8 cellular contexts compared by ENCODE assay signal in the genomic region with DNA sequence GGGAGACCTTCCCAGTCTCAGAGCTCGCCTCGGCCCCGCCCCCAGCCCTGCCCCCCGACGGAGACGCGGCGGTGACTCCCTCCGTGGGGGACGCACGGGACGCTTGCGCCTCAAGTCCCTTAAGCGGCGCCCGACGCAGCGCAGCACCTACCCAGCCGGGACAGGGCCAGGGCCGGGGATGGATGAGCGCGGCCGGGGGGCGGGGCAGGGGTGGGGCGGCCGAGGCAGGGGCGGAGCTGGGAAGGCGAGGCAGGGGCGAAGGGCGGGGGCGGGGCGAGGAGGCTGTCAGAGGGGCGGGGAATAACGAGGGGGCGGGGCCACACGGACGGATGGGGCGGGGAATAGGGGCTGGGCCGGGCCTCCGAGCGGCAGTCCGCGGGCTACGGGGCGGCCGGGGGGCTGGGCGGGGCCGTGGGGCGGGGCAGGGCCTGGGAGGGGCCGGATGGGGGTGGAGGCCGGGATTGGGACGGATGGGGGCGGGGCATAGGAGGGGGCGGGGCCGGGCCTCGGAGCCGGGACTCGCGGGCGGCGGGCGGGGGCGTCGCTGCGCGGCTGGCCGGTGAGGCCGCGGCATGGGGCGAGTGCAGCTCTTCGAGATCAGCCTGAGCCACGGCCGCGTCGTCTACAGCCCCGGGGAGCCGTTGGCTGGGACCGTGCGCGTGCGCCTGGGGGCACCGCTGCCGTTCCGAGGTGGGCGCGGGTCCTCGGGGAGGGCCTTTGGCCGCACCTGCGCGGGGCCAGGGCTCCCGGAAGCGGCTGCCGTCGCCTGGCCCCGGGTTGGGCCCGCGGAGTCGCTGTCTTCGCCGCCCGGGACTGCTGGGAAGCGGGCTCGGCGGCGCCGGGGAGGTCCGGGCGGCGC. TPM values are rescaled to one million over a fixed set of nuclear protein-coding genes. Genes with fewer than 3 reads are reported as not detected.
A peak's percentile ranks its signal among the peaks of the same experiment; 100 is the strongest.
DNase-seq lines count a peak whose midpoint lies in the region; ATAC-seq and TF ChIP-seq lines count a peak whose summit lies in the region.

A gene with protein sequence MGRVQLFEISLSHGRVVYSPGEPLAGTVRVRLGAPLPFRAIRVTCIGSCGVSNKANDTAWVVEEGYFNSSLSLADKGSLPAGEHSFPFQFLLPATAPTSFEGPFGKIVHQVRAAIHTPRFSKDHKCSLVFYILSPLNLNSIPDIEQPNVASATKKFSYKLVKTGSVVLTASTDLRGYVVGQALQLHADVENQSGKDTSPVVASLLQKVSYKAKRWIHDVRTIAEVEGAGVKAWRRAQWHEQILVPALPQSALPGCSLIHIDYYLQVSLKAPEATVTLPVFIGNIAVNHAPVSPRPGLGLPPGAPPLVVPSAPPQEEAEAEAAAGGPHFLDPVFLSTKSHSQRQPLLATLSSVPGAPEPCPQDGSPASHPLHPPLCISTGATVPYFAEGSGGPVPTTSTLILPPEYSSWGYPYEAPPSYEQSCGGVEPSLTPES (plus strand): TSS at position 541 of the 859 bp plus-strand sequence. CDS start 32 bp downstream, at position 573.

- no peaks in the 10 kb centered on the region for H3K9me3 ChIP-seq in adipocyte (ENCODE audit: control insufficient read depth, low read length)

- H3K27me3 ChIP-seq in adipocyte (replicated peaks; ENCODE audit: control insufficient read depth, insufficient read depth, low read length), result no peaks in the 10 kb centered on the region

- DNase-seq in NCI-H1048 (lab: John Stamatoyannopoulos, UW) (peak; percentile 92), T-cell (peak; percentile 83 to 97 (median 89)), adipocyte (ENCODE audit: low read depth) (peak; percentile 97), left cardiac atrium (peak; percentile 94), posterior vena cava (ENCODE audit: low spot score) (peak; percentile 96), type B pancreatic cell (ENCODE audit: extremely low spot score, unreplicated experiment) (peak; percentile 93)

- intact Hi-C loops in left cardiac atrium (cut with DNase I), result no loop called here
- intact Hi-C loops in posterior vena cava (cut with DNase I), result no loop called here

- H3K27me3 Mint-ChIP-seq in T-cell (no peaks in the 10 kb centered on the region), type B pancreatic cell (peaks cover 24% of the 10 kb centered on the region)

- H3K4me3 ChIP-seq in GM08714 (ENCODE audit: low read length) (peak within 1 kb of the TSS; percentile 91), adipocyte (ENCODE audit: low read length) (peak within 1 kb of the TSS; percentile 83)

- H3K4me3 Mint-ChIP-seq in T-cell, result peak within 1 kb of the TSS; percentile 76 to 85 (median 80)
- peak within 1 kb of the TSS; percentile 89 for H3K4me3 Mint-ChIP-seq in type B pancreatic cell

- peak within 1 kb of the TSS; percentile 71 to 79 for H3K27ac Mint-ChIP-seq in T-cell
- peak within 1 kb of the TSS; percentile 92 for H3K27ac Mint-ChIP-seq in type B pancreatic cell

- CTCF ChIA-PET in T-cell (lab: Charles Lee), result interaction anchor here in 1 of 2 donors (1.3 kb wide), 1 partner anchor 15 kb away, joined by 3 read pairs; a partner anchor contains a TSS

- H3K9me3 Mint-ChIP-seq in T-cell, result no peaks in the 10 kb centered on the region
- H3K9me3 Mint-ChIP-seq in type B pancreatic cell, result no peaks in the 10 kb centered on the region

- H3K36me3 ChIP-seq in adipocyte (ENCODE audit: control insufficient read depth, insufficient read depth, low read length, severe bottlenecking), result no peaks in the 10 kb centered on the region

- H3K4me1 ChIP-seq in adipocyte (ENCODE audit: control insufficient read depth, insufficient read depth, low read length), result peaks cover 14% of the 10 kb centered on the region

- H3K36me3 Mint-ChIP-seq in T-cell (no peaks in the 10 kb centered on the region), type B pancreatic cell (no peaks in the 10 kb centered on the region)

- H3K4me1 Mint-ChIP-seq in T-cell, result peaks cover 22 to 36% (median 26%) of the 10 kb centered on the region in 3 donors
- peaks cover 4% of the 10 kb centered on the region for H3K4me1 Mint-ChIP-seq in type B pancreatic cell (ENCODE audit: unreplicated experiment)

- POLR2A ChIA-PET in T-cell (lab: Charles Lee), result no interaction called here

- H3K9ac ChIP-seq in adipocyte (ENCODE audit: low read length), result peak within 1 kb of the TSS; percentile 83

- no peak for TF ChIP-seq CTCF in type B pancreatic cell (conservative IDR thresholded peaks at IDR 0.05)

- ATAC-seq in HG02571 (IDR thresholded peaks at IDR 0.05; ENCODE audit: unreplicated experiment) (peak; percentile 68), T-cell (replicated peaks in 1 of 4) (peak; percentile 85 to 89 (median 86)), left cardiac atrium (peak; percentile 89 to 90)

RNA-seq across cellular contexts. Expression of the gene that starts here (rescaled TPM):
- total RNA-seq in T-cell (100 to 1,000 TPM in 3 of 5 donors, 10 to 100 TPM in 2; 54.7 to 123 (median 103) TPM), left cardiac atrium (10 to 100 TPM; 17.3 to 20.0 TPM), posterior vena cava (10 to 100 TPM; 14.9 to 18.0 TPM), type B pancreatic cell (ENCODE audit: low replicate concordance) (46.4 and 96.6 TPM in 2 replicates)

Comparison
In these comparisons a context has a peak if more than half of its experiments do, and no peak if none do; other contexts are left out.
1. Peak in every context shown above with its lines: DNase-seq, ATAC-seq and H3K4me3 ChIP-seq.